Comparison of ENCODE assay signal across 25 cellular contexts in the genomic region with DNA sequence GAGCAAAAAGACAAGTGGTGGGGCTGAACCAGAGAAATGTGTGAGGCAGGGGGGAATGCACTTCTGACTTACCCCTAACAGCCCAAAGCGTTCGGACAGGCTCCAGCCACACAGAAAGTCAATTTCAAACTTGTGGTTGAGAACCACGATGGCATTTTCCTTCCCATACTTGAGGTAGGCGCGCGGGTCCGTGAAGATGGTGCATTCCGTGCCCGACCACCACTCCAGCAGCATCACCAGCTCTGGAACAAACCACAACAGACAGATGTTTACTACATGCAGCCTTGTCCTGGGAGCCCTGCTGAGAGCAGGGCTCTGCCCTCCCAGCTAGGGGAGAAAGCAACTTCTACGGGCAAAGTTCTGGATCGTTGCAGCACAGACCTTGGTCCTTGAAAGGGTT.
"Had no signal": no experiment of that assay in that cellular context is flagged by ENCODE, and none has a peak within 500 bp of the region (broad histone marks: within the 10 kb centered on the region; RNA-seq: fewer than 3 reads in every experiment).

No MANE protein-coding gene starts in this region.

- DNase-seq: activated B cell treated with CpG ODN at 0.5 μM for 24 hours; activated CD4-positive, alpha-beta T cell treated with anti-CD3 and anti-CD28 coated beads, Interleukin-2, amount 50 U/mL, for 1 hour; activated CD8-positive, alpha-beta T cell treated with anti-CD3 and anti-CD28 coated beads for 36 hours; activated gamma-delta T cell treated with Interleukin-2 at 50 U/mL for 16 hours; activated naive CD4-positive, alpha-beta T cell treated with anti-CD3 and anti-CD28 coated beads, Interleukin-2, amount 50 U/mL, for 16 hours; activated T-cell treated with anti-CD3 and anti-CD28 coated beads, Interleukin-2, amount 50 U/mL, for 4 hours; amniotic stem cell; brain microvascular endothelial cell; caudate nucleus; esophagus squamous epithelium; foreskin melanocyte; heart right ventricle; mammary epithelial cell; midbrain; natural killer cell; stimulated activated CD4-positive, alpha-beta T cell treated with anti-CD3 and anti-CD28 coated beads, Interleukin-1b, Interleukin-23, amount 100 ng/mL, for 48 hours; stimulated activated naive CD4-positive, alpha-beta T cell treated with Interleukin-2 at 50 U/mL for 16 hours; T-helper 2 cell; upper lobe of right lung had no signal

- H3K4me3 Mint-ChIP-seq: activated B cell treated with CpG ODN at 0.5 μM for 24 hours; activated CD8-positive, alpha-beta T cell treated with anti-CD3 and anti-CD28 coated beads for 36 hours; activated T-cell treated with anti-CD3 and anti-CD28 coated beads, Interleukin-2, amount 50 U/mL, for 4 hours; activated T-helper 17 cell treated with anti-CD3 and anti-CD28 coated beads, Interleukin-2, amount 50 U/mL, for 72 hours; natural killer cell had no signal

- FAIRE-seq: astrocyte, islet of Langerhans had no signal

- H3K27ac Mint-ChIP-seq: activated B cell treated with CpG ODN at 0.5 μM for 24 hours; activated CD8-positive, alpha-beta T cell treated with anti-CD3 and anti-CD28 coated beads for 36 hours; activated T-helper 17 cell treated with anti-CD3 and anti-CD28 coated beads, Interleukin-2, amount 50 U/mL, for 72 hours had no signal

- H3K27ac ChIP-seq: brain microvascular endothelial cell, esophagus squamous epithelium, heart right ventricle, right lobe of liver, thoracic aorta, upper lobe of right lung had no signal

- H3K27me3 Mint-ChIP-seq: activated B cell treated with CpG ODN at 0.5 μM for 24 hours; activated CD8-positive, alpha-beta T cell treated with anti-CD3 and anti-CD28 coated beads for 36 hours; activated T-helper 17 cell treated with anti-CD3 and anti-CD28 coated beads, Interleukin-2, amount 50 U/mL, for 72 hours had no signal

- H3K4me2 ChIP-seq: smooth muscle cell had no signal

- H3K4me1 ChIP-seq: upper lobe of right lung had no signal

- H3K9me3 ChIP-seq: esophagus squamous epithelium, right lobe of liver, thoracic aorta, upper lobe of right lung had no signal

- ATAC-seq: activated CD8-positive, alpha-beta T cell treated with anti-CD3 and anti-CD28 coated beads for 36 hours; activated T-cell treated with anti-CD3 and anti-CD28 coated beads, Interleukin-2, amount 50 U/mL, for 4 hours; activated T-helper 17 cell treated with anti-CD3 and anti-CD28 coated beads, Interleukin-2, amount 50 U/mL, for 72 hours; heart right ventricle; natural killer cell; right lobe of liver; upper lobe of right lung had no signal

- H3K4me3 ChIP-seq: esophagus squamous epithelium, heart right ventricle, right lobe of liver, smooth muscle cell, thoracic aorta, upper lobe of right lung had no signal

- H3K36me3 ChIP-seq: right lobe of liver, upper lobe of right lung had no signal

- H3K9me3 Mint-ChIP-seq: activated B cell treated with CpG ODN at 0.5 μM for 24 hours; activated CD8-positive, alpha-beta T cell treated with anti-CD3 and anti-CD28 coated beads for 36 hours; activated T-cell treated with anti-CD3 and anti-CD28 coated beads, Interleukin-2, amount 50 U/mL, for 4 hours; activated T-helper 17 cell treated with anti-CD3 and anti-CD28 coated beads, Interleukin-2, amount 50 U/mL, for 72 hours; natural killer cell had no signal

- H3K27me3 ChIP-seq: brain microvascular endothelial cell, esophagus squamous epithelium, heart right ventricle, right lobe of liver, upper lobe of right lung had no signal
